8 cellular contexts compared by ENCODE assay signal in genomic region chr9:137129089-137129455, GRCh38. TPM values are rescaled to one million over a fixed set of nuclear protein-coding genes. Genes with fewer than 3 reads are reported as not detected.
DNase-seq lines count a peak whose midpoint lies in the region; ATAC-seq and TF ChIP-seq lines count a peak whose summit lies in the region.

No MANE protein-coding gene starts in this region.

- CTCF ChIA-PET in activated CD8-positive, alpha-beta T cell treated with anti-CD3 and anti-CD28 coated beads, Interleukin-2, amount 10 ng/mL, durations not matched to agents 7 days and 5 days (lab: Charles Lee) = interaction anchor here (1.0 to 3.0 kb wide), 14 partner anchors 11 to 287 kb away, joined by 3 to 22 read pairs (median 4); partner anchors contain the start of genes AJM1, MAN1B1, NPDC1 and TPRN

- TF ChIP-seq POLR2A in GM18505 (IDR thresholded peaks at IDR 0.05; ENCODE audit: borderline replicate concordance, extremely low read depth, insufficient read depth, insufficient read length) = no peak

- peak; percentile 41 for DNase-seq in activated CD8-positive, alpha-beta T cell treated with anti-CD3 and anti-CD28 coated beads, Interleukin-2, amount 10 ng/mL, durations not matched to agents 7 days and 5 days
- DNase-seq in left ventricle myocardium inferior (no peak), skeletal muscle cell (ENCODE audit: low read depth) (no peak), NCI-H2029 (lab: John Stamatoyannopoulos, UW) (no peak), NOMO-1 treated with dmso at 0.1 percent for 144 hours (lab: John Stamatoyannopoulos, UW; ENCODE audit: unreplicated experiment) (no peak), LoVo (ENCODE audit: low spot score) (no peak)

- H3K27me3 Mint-ChIP-seq in activated CD8-positive, alpha-beta T cell treated with anti-CD3 and anti-CD28 coated beads, Interleukin-2, amount 10 ng/mL, durations not matched to agents 7 days and 5 days (ENCODE audit: low read depth) = peaks cover 5% of the 10 kb centered on the region

- peak overlapping the region; percentile 83 for H3K4me3 Mint-ChIP-seq in activated CD8-positive, alpha-beta T cell treated with anti-CD3 and anti-CD28 coated beads, Interleukin-2, amount 10 ng/mL, durations not matched to agents 7 days and 5 days

- H3K4me3 ChIP-seq in left ventricle myocardium inferior (peak overlapping the region; percentile 81), skeletal muscle cell (ENCODE audit: low read depth, low read length) (peak overlapping the region; percentile 79)

- no peak for TF ChIP-seq CTCF in left ventricle myocardium inferior (IDR thresholded peaks at IDR 0.05; ENCODE audit: borderline replicate concordance)

- peaks cover 2% of the 10 kb centered on the region for H3K36me3 Mint-ChIP-seq in activated CD8-positive, alpha-beta T cell treated with anti-CD3 and anti-CD28 coated beads, Interleukin-2, amount 10 ng/mL, durations not matched to agents 7 days and 5 days (ENCODE audit: low read depth)

- no peaks in the 10 kb centered on the region for H3K36me3 ChIP-seq in left ventricle myocardium inferior

- H3K4me1 Mint-ChIP-seq in activated CD8-positive, alpha-beta T cell treated with anti-CD3 and anti-CD28 coated beads, Interleukin-2, amount 10 ng/mL, durations not matched to agents 7 days and 5 days (ENCODE audit: low read depth) = peaks cover 31% of the 10 kb centered on the region

- H3K9me3 ChIP-seq in left ventricle myocardium inferior (replicated peaks) = peaks cover 9% of the 10 kb centered on the region

- POLR2A ChIA-PET in activated CD8-positive, alpha-beta T cell treated with anti-CD3 and anti-CD28 coated beads, Interleukin-2, amount 10 ng/mL, durations not matched to agents 7 days and 5 days (lab: Charles Lee) = interaction anchor here (0.7 to 1.9 kb wide), 16 partner anchors 9 to 111 kb away, joined by 3 to 15 read pairs (median 4); partner anchors contain the start of genes ANAPC2, GRIN1, MAN1B1 and SSNA1

- intact Hi-C loops in left ventricle myocardium inferior (cut with micrococcal nuclease) = no loop called here

- peak overlapping the region; percentile 86 for H3K27ac ChIP-seq in left ventricle myocardium inferior (replicated peaks)

- peaks cover 19% of the 10 kb centered on the region for H3K27me3 ChIP-seq in left ventricle myocardium inferior (ENCODE audit: low read depth)

- H3K9me3 Mint-ChIP-seq in activated CD8-positive, alpha-beta T cell treated with anti-CD3 and anti-CD28 coated beads, Interleukin-2, amount 10 ng/mL, durations not matched to agents 7 days and 5 days (ENCODE audit: insufficient read depth) = no peaks in the 10 kb centered on the region

- H3K27ac Mint-ChIP-seq in activated CD8-positive, alpha-beta T cell treated with anti-CD3 and anti-CD28 coated beads, Interleukin-2, amount 10 ng/mL, durations not matched to agents 7 days and 5 days = peak overlapping the region; percentile 87

- ATAC-seq in GM18505 (IDR thresholded peaks at IDR 0.05; ENCODE audit: unreplicated experiment) (peak; percentile 21), HG02943 (IDR thresholded peaks at IDR 0.05; ENCODE audit: low read depth, unreplicated experiment) (peak; percentile 11)
- no peak for ATAC-seq in activated CD8-positive, alpha-beta T cell treated with anti-CD3 and anti-CD28 coated beads, Interleukin-2, amount 10 ng/mL, durations not matched to agents 7 days and 5 days

- H3K4me1 ChIP-seq in left ventricle myocardium inferior = peaks cover 44% of the 10 kb centered on the region

RNA-seq across cellular contexts. Expression of gene GRIN1, which starts 9.9 kb away (rescaled TPM):
- total RNA-seq in activated CD8-positive, alpha-beta T cell treated with anti-CD3 and anti-CD28 coated beads, Interleukin-2, amount 10 ng/mL, durations not matched to agents 7 days and 5 days = not detected
- not detected for total RNA-seq in left ventricle myocardium inferior

RNA-seq across cellular contexts. Expression of gene DPP7, which starts 14.5 kb away (rescaled TPM):
- total RNA-seq in activated CD8-positive, alpha-beta T cell treated with anti-CD3 and anti-CD28 coated beads, Interleukin-2, amount 10 ng/mL, durations not matched to agents 7 days and 5 days = 100 to 1,000 TPM; 248 TPM
- 130 TPM for total RNA-seq in left ventricle myocardium inferior

RNA-seq across cellular contexts. Expression of gene LRRC26, which starts 40.8 kb away (rescaled TPM):
- not detected for total RNA-seq in activated CD8-positive, alpha-beta T cell treated with anti-CD3 and anti-CD28 coated beads, Interleukin-2, amount 10 ng/mL, durations not matched to agents 7 days and 5 days
- total RNA-seq in left ventricle myocardium inferior = not detected

RNA-seq across cellular contexts. Expression of gene MAN1B1, which starts 42.3 kb away (rescaled TPM):
- total RNA-seq in activated CD8-positive, alpha-beta T cell treated with anti-CD3 and anti-CD28 coated beads, Interleukin-2, amount 10 ng/mL, durations not matched to agents 7 days and 5 days = 10 to 100 TPM; 42.2 to 49.2 TPM
- total RNA-seq in left ventricle myocardium inferior = 20.6 TPM

RNA-seq across cellular contexts. Expression of gene TMEM210, which starts 42.8 kb away (rescaled TPM):
- total RNA-seq in activated CD8-positive, alpha-beta T cell treated with anti-CD3 and anti-CD28 coated beads, Interleukin-2, amount 10 ng/mL, durations not matched to agents 7 days and 5 days = under 1 TPM; 0.29 to 0.32 TPM
- not detected for total RNA-seq in left ventricle myocardium inferior
